14 cellular contexts compared by ENCODE assay signal in genomic region chr15:65460948-65461347, GRCh38.
DNase-seq lines count a peak whose midpoint lies in the region; ATAC-seq and TF ChIP-seq lines count a peak whose summit lies in the region.
"Had no signal": no experiment of that assay in that cellular context is flagged by ENCODE, and none has a peak within 500 bp of the region (broad histone marks: within the 10 kb centered on the region; RNA-seq: fewer than 3 reads in every experiment).

No MANE protein-coding gene starts in this region.

- no peak for DNase-seq in activated CD4-positive, CD25-positive, alpha-beta regulatory T cell treated with anti-CD3 and anti-CD28 coated beads, Interleukin-2, amount 50 U/mL, for 72 hours
- DNase-seq in activated CD4-positive, alpha-beta T cell treated with anti-CD3 and anti-CD28 coated beads for 4 hours, result peak; percentile 3 to 19
- DNase-seq in choroid plexus epithelial cell (ENCODE audit: low read depth) (peak; percentile 40), NCI-H1048 (lab: John Stamatoyannopoulos, UW) (no peak)
- DNase-seq in stimulated activated CD4-positive, alpha-beta T cell treated with anti-CD3 and anti-CD28 coated beads, Interleukin-4, amount 100 ng/mL, for 1 hour, result peak; percentile 7
- DNase-seq: dorsolateral prefrontal cortex, H9, NCI-H1105, NCI-H69 had no signal

- ATAC-seq in activated CD4-positive, CD25-positive, alpha-beta regulatory T cell treated with anti-CD3 and anti-CD28 coated beads, Interleukin-2, amount 50 U/mL, for 24 hours, result peak; percentile 89 to 96
- ATAC-seq in GM18907 (IDR thresholded peaks at IDR 0.05; ENCODE audit: unreplicated experiment) (no peak), HG02759 (IDR thresholded peaks at IDR 0.05; ENCODE audit: unreplicated experiment) (no peak)
- ATAC-seq: sciatic nerve had no signal

- no peak for TF ChIP-seq CTCF in choroid plexus epithelial cell (conservative IDR thresholded peaks at IDR 0.05; ENCODE audit: low read depth, low read length)

- H3K4me3 ChIP-seq in choroid plexus epithelial cell (ENCODE audit: low read depth, low read length), result no peak overlapping the region
- H3K4me3 ChIP-seq: dorsolateral prefrontal cortex, suprapubic skin had no signal

Comparison
In these comparisons a context has a peak if more than half of its experiments do, and no peak if none do; other contexts are left out.
1. ATAC-seq: peak in activated CD4-positive, CD25-positive, alpha-beta regulatory T cell treated with anti-CD3 and anti-CD28 coated beads, Interleukin-2, amount 50 U/mL, for 24 hours (2 of 2); none in GM18907 (single experiment) and HG02759 (single experiment).
2. DNase-seq: peak in activated CD4-positive, alpha-beta T cell treated with anti-CD3 and anti-CD28 coated beads for 4 hours (2 of 2), choroid plexus epithelial cell (single experiment) and stimulated activated CD4-positive, alpha-beta T cell treated with anti-CD3 and anti-CD28 coated beads, Interleukin-4, amount 100 ng/mL, for 1 hour (single experiment); none in activated CD4-positive, CD25-positive, alpha-beta regulatory T cell treated with anti-CD3 and anti-CD28 coated beads, Interleukin-2, amount 50 U/mL, for 72 hours (single experiment) and NCI-H1048 (single experiment).